Comparison of ENCODE assay signal across 20 cellular contexts in genomic region chr3:73510298-73510697, GRCh38.
A peak's percentile ranks its signal among the peaks of the same experiment; 100 is the strongest.
DNase-seq lines count a peak whose midpoint lies in the region; ATAC-seq and TF ChIP-seq lines count a peak whose summit lies in the region.
"Had no signal": no experiment of that assay in that cellular context is flagged by ENCODE, and none has a peak within 500 bp of the region (broad histone marks: within the 10 kb centered on the region; RNA-seq: fewer than 3 reads in every experiment).

No MANE protein-coding gene starts in this region.

- ATAC-seq in right cardiac atrium: no peak
- no peak for ATAC-seq in Right ventricle myocardium superior (ENCODE audit: poor library complexity)
- ATAC-seq in aorta (ENCODE audit: low FRiP score): no peak
- ATAC-seq in HG02588 (IDR thresholded peaks at IDR 0.05; ENCODE audit: unreplicated experiment): no peak
- ATAC-seq in HG02678 (IDR thresholded peaks at IDR 0.05; ENCODE audit: unreplicated experiment): no peak
- ATAC-seq: activated CD8-positive, alpha-beta memory T cell treated with anti-CD3 and anti-CD28 coated beads, Interleukin-2, amount 10 ng/mL, durations not matched to agents 7 days and 5 days; activated T-helper 17 cell treated with anti-CD3 and anti-CD28 coated beads, Interleukin-2, amount 50 U/mL, for 72 hours had no signal

- TF ChIP-seq POLR2A in esophagus squamous epithelium (IDR thresholded peaks at IDR 0.05): no peak

- H3K4me1 Mint-ChIP-seq in neural crest cell: peaks cover 54% of the 10 kb centered on the region
- H3K4me1 Mint-ChIP-seq: activated CD8-positive, alpha-beta memory T cell treated with anti-CD3 and anti-CD28 coated beads, Interleukin-2, amount 10 ng/mL, durations not matched to agents 7 days and 5 days; activated T-helper 17 cell treated with anti-CD3 and anti-CD28 coated beads, Interleukin-2, amount 50 U/mL, for 72 hours had no signal

- H3K36me3 Mint-ChIP-seq in neural crest cell (ENCODE audit: low read depth): no peaks in the 10 kb centered on the region
- H3K36me3 Mint-ChIP-seq: activated CD8-positive, alpha-beta memory T cell treated with anti-CD3 and anti-CD28 coated beads, Interleukin-2, amount 10 ng/mL, durations not matched to agents 7 days and 5 days had no signal

- H3K4me3 Mint-ChIP-seq in neural crest cell: no peak overlapping the region
- H3K4me3 Mint-ChIP-seq: activated CD8-positive, alpha-beta memory T cell treated with anti-CD3 and anti-CD28 coated beads, Interleukin-2, amount 10 ng/mL, durations not matched to agents 7 days and 5 days; activated T-helper 17 cell treated with anti-CD3 and anti-CD28 coated beads, Interleukin-2, amount 50 U/mL, for 72 hours had no signal

- WGBS in right cardiac atrium: 86% methylated on average over 5 of the region's 5 CpGs
- 79 to 81% methylated on average over 5 of the region's 5 CpGs for WGBS in esophagus squamous epithelium, 2 donors
- 38 to 48% methylated on average over 5 of the region's 5 CpGs for WGBS in aorta, 2 donors

- peak overlapping the region; percentile 22 for H3K27ac Mint-ChIP-seq in neural crest cell (ENCODE audit: unreplicated experiment)
- H3K27ac Mint-ChIP-seq: activated CD8-positive, alpha-beta memory T cell treated with anti-CD3 and anti-CD28 coated beads, Interleukin-2, amount 10 ng/mL, durations not matched to agents 7 days and 5 days; activated T-helper 17 cell treated with anti-CD3 and anti-CD28 coated beads, Interleukin-2, amount 50 U/mL, for 72 hours had no signal

- intact Hi-C loops in right cardiac atrium (cut with DNase I): loop anchor here in 3 of 4 donors (5.0 to 10.0 kb wide), 3 partner anchors 112 to 342 kb away; partner anchors contain the start of gene PDZRN3 (in 2 of the 3)
- intact Hi-C loops in Right ventricle myocardium superior (cut with DNase I): no loop called here
- intact Hi-C loops in esophagus squamous epithelium (cut with DNase I): loop anchor here (10.0 kb wide), 1 partner anchor 115 kb away; the partner anchor contains the start of gene PDZRN3
- intact Hi-C loops in aorta (cut with DNase I): loop anchor here (5.0 kb wide), 1 partner anchor 112 kb away; the partner anchor contains the start of gene PDZRN3 (in 2 of the 2)

- TF ChIP-seq CTCF in esophagus squamous epithelium (IDR thresholded peaks at IDR 0.05) (no peak), neural crest cell (conservative IDR thresholded peaks at IDR 0.05) (no peak)

- H3K9me3 Mint-ChIP-seq in neural crest cell: no peaks in the 10 kb centered on the region
- H3K9me3 Mint-ChIP-seq: activated T-helper 17 cell treated with anti-CD3 and anti-CD28 coated beads, Interleukin-2, amount 50 U/mL, for 72 hours had no signal

- peak overlapping the region; percentile 26 for H3K27ac ChIP-seq in right cardiac atrium (ENCODE audit: low read length)
- H3K27ac ChIP-seq in esophagus squamous epithelium: peak overlapping the region in 3 of 4 donors; percentile 56 to 81 (median 72)
- H3K27ac ChIP-seq in aorta (ENCODE audit: low read depth in 1 of 2, low read length in 2 of 2): peak overlapping the region; percentile 73 to 78
- H3K27ac ChIP-seq: suprapubic skin had no signal

- H3K36me3 ChIP-seq in esophagus squamous epithelium (no peaks in the 10 kb centered on the region), aorta (ENCODE audit: control insufficient read depth in 1 of 2, insufficient read depth in 2 of 2, low read length in 1 of 2) (no peaks in the 10 kb centered on the region)
- H3K36me3 ChIP-seq: MG63, suprapubic skin had no signal

- H3K27me3 ChIP-seq in right cardiac atrium (ENCODE audit: control insufficient read depth, insufficient read depth): no peaks in the 10 kb centered on the region
- H3K27me3 ChIP-seq in esophagus squamous epithelium: no peaks in the 10 kb centered on the region
- H3K27me3 ChIP-seq in aorta (ENCODE audit: control insufficient read depth in 1 of 2, insufficient read depth in 2 of 2, low read length in 1 of 2): no peaks in the 10 kb centered on the region
- H3K27me3 ChIP-seq: MG63, suprapubic skin had no signal

- H3K4me3 ChIP-seq in right cardiac atrium (ENCODE audit: low read length): no peak overlapping the region
- no peak overlapping the region for H3K4me3 ChIP-seq in esophagus squamous epithelium
- no peak overlapping the region for H3K4me3 ChIP-seq in aorta (ENCODE audit: low read length in 2 of 2)
- H3K4me3 ChIP-seq: MG63, suprapubic skin had no signal

- DNase-seq in right cardiac atrium: no peak
- no peak for DNase-seq in Right ventricle myocardium superior
- no peak for DNase-seq in esophagus squamous epithelium (lab: John Stamatoyannopoulos, UW)
- DNase-seq in neural crest cell (ENCODE audit: low read depth, low spot score): no peak
- no peak for DNase-seq in aorta
- DNase-seq in GM03348 (ENCODE audit: low spot score): no peak
- DNase-seq: activated CD4-positive, alpha-beta T cell treated with anti-CD3 and anti-CD28 coated beads for 48 hours; activated CD8-positive, alpha-beta memory T cell treated with anti-CD3 and anti-CD28 coated beads, Interleukin-2, amount 10 ng/mL, durations not matched to agents 7 days and 5 days; C1 segment of cervical spinal cord; dermis blood vessel endothelial cell; MG63; NCI-H146; NCI-H2171 treated with DMSO at 0.1 percent for 48 hours; NCI-H748 treated with DMSO at 0.1 percent for 48 hours; occipital lobe; SHP77 had no signal

- H3K9me3 ChIP-seq in right cardiac atrium (ENCODE audit: control insufficient read depth, low read length): no peaks in the 10 kb centered on the region
- no peaks in the 10 kb centered on the region for H3K9me3 ChIP-seq in esophagus squamous epithelium
- no peaks in the 10 kb centered on the region for H3K9me3 ChIP-seq in aorta (ENCODE audit: control insufficient read depth, low read length)
- H3K9me3 ChIP-seq: MG63, suprapubic skin had no signal

- H3K4me1 ChIP-seq in right cardiac atrium (ENCODE audit: control insufficient read depth, insufficient read depth, low read length): peaks cover 3% of the 10 kb centered on the region
- peaks cover 0 to 63% (median 6%) of the 10 kb centered on the region in 3 donors for H3K4me1 ChIP-seq in esophagus squamous epithelium
- peaks cover 3 to 18% of the 10 kb centered on the region in 2 donors for H3K4me1 ChIP-seq in aorta (ENCODE audit: control insufficient read depth in 1 of 2, insufficient read depth in 2 of 2, low read length in 2 of 2)

- H3K27me3 Mint-ChIP-seq in neural crest cell (ENCODE audit: low read depth): no peaks in the 10 kb centered on the region
- H3K27me3 Mint-ChIP-seq: activated CD8-positive, alpha-beta memory T cell treated with anti-CD3 and anti-CD28 coated beads, Interleukin-2, amount 10 ng/mL, durations not matched to agents 7 days and 5 days had no signal
